ENCODE assay signal across 1 cellular context in the genomic region with DNA sequence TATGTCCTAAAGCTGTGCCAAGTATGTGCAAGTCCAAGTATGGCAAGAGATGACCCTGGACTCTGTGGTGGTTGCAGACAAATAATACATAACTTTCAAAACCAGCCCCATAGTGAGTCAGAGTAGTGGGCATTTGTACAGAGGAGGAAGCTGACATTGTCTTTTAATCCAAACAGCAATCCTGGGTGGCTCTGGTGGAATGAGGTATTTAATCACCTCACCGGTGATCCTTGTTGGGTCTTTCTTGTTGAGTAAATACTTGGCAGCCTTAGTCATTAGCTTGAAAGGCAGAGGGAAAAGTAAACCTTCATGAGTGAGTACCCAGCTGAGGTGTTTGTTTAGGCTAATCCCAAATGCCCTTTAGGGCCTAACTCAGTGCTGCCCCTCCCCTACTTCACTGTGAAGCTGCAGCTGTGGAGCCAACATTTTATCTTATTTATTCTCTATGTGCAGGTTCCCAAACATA.
A peak's percentile ranks its signal among the peaks of the same experiment; 100 is the strongest.
TF ChIP-seq lines count a peak whose summit lies in the region.

No MANE protein-coding gene starts in this region.

TF ChIP-seq in HEK293, 187 proteins besides CTCF, POLR2A, EP300 and RAD21 (continued from another document and continues in another):
- TF ChIP-seq, protein P1, sequence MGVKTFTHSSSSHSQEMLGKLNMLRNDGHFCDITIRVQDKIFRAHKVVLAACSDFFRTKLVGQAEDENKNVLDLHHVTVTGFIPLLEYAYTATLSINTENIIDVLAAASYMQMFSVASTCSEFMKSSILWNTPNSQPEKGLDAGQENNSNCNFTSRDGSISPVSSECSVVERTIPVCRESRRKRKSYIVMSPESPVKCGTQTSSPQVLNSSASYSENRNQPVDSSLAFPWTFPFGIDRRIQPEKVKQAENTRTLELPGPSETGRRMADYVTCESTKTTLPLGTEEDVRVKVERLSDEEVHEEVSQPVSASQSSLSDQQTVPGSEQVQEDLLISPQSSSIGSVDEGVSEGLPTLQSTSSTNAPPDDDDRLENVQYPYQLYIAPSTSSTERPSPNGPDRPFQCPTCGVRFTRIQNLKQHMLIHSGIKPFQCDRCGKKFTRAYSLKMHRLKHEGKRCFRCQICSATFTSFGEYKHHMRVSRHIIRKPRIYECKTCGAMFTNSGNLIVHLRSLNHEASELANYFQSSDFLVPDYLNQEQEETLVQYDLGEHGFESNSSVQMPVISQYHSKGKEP (tag by site-specific recombination; IDR thresholded peaks at IDR 0.05) = peak; percentile 84; the same call in 1 of the 2 replicates
- TF ChIP-seq, protein P2, sequence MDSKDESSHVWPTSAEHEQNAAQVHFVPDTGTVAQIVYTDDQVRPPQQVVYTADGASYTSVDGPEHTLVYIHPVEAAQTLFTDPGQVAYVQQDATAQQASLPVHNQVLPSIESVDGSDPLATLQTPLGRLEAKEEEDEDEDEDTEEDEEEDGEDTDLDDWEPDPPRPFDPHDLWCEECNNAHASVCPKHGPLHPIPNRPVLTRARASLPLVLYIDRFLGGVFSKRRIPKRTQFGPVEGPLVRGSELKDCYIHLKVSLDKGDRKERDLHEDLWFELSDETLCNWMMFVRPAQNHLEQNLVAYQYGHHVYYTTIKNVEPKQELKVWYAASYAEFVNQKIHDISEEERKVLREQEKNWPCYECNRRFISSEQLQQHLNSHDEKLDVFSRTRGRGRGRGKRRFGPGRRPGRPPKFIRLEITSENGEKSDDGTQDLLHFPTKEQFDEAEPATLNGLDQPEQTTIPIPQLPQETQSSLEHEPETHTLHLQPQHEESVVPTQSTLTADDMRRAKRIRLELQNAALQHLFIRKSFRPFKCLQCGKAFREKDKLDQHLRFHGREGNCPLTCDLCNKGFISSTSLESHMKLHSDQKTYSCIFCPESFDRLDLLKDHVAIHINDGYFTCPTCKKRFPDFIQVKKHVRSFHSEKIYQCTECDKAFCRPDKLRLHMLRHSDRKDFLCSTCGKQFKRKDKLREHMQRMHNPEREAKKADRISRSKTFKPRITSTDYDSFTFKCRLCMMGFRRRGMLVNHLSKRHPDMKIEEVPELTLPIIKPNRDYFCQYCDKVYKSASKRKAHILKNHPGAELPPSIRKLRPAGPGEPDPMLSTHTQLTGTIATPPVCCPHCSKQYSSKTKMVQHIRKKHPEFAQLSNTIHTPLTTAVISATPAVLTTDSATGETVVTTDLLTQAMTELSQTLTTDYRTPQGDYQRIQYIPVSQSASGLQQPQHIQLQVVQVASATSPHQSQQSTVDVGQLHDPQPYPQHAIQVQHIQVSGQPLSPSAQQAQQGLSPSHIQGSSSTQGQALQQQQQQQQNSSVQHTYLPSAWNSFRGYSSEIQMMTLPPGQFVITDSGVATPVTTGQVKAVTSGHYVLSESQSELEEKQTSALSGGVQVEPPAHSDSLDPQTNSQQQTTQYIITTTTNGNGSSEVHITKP (tag by site-specific recombination; IDR thresholded peaks at IDR 0.05) = peak; percentile 68
- no peak; the same call in 1 of the 2 replicates for TF ChIP-seq ZBTB20 (tag by site-specific recombination; IDR thresholded peaks at IDR 0.05)
- TF ChIP-seq HOXA7 (CRISPR knock-in tag; IDR thresholded peaks at IDR 0.05; ENCODE audit: borderline replicate concordance) = no peak
- peak; percentile 70; the same call in 1 of the 2 replicates for TF ChIP-seq ZBTB1 (tag by site-specific recombination; IDR thresholded peaks at IDR 0.05)
- no peak for TF ChIP-seq ZNF791 (tag by site-specific recombination; IDR thresholded peaks at IDR 0.05)
- peak; percentile 69 for TF ChIP-seq ZXDB (tag by site-specific recombination; IDR thresholded peaks at IDR 0.05)
- peak; percentile 63; the same call in 1 of the 2 replicates for TF ChIP-seq ZNF394 (tag by site-specific recombination; IDR thresholded peaks at IDR 0.05; ENCODE audit: borderline replicate concordance)
- TF ChIP-seq ZNF658 (tag by site-specific recombination; IDR thresholded peaks at IDR 0.05) = no peak
- TF ChIP-seq ZNF624 (tag by site-specific recombination; IDR thresholded peaks at IDR 0.05) = no peak
- TF ChIP-seq, protein P3, sequence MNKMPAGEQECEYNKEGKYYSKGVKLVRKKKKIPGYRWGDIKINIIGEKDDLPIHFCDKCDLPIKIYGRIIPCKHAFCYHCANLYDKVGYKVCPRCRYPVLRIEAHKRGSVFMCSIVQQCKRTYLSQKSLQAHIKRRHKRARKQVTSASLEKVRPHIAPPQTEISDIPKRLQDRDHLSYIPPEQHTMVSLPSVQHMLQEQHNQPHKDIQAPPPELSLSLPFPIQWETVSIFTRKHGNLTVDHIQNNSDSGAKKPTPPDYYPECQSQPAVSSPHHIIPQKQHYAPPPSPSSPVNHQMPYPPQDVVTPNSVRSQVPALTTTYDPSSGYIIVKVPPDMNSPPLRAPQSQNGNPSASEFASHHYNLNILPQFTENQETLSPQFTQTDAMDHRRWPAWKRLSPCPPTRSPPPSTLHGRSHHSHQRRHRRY (tag by site-specific recombination; IDR thresholded peaks at IDR 0.05) = no peak
- peak; percentile 68 for TF ChIP-seq ZNF600 (tag by site-specific recombination; IDR thresholded peaks at IDR 0.05)
- no peak for TF ChIP-seq ZNF621 (tag by site-specific recombination; IDR thresholded peaks at IDR 0.05)
- no peak for TF ChIP-seq ZNF544 (tag by site-specific recombination; IDR thresholded peaks at IDR 0.05)
- TF ChIP-seq BCL11B (tag by site-specific recombination; IDR thresholded peaks at IDR 0.05; ENCODE audit: low read depth) = no peak
- TF ChIP-seq GLIS2 (tag by site-specific recombination; IDR thresholded peaks at IDR 0.05) = no peak; the same call in 1 of the 2 replicates
- peak; percentile 94 for TF ChIP-seq WT1 (tag by site-specific recombination; IDR thresholded peaks at IDR 0.05)
- TF ChIP-seq ZNF354C (tag by site-specific recombination; IDR thresholded peaks at IDR 0.05; ENCODE audit: borderline replicate concordance, low read depth) = no peak
- no peak for TF ChIP-seq ZNF510 (tag by site-specific recombination; IDR thresholded peaks at IDR 0.05; ENCODE audit: insufficient replicate concordance)
- TF ChIP-seq KLF1 (tag by site-specific recombination; IDR thresholded peaks at IDR 0.05) = peak; percentile 67
- TF ChIP-seq, protein P4, sequence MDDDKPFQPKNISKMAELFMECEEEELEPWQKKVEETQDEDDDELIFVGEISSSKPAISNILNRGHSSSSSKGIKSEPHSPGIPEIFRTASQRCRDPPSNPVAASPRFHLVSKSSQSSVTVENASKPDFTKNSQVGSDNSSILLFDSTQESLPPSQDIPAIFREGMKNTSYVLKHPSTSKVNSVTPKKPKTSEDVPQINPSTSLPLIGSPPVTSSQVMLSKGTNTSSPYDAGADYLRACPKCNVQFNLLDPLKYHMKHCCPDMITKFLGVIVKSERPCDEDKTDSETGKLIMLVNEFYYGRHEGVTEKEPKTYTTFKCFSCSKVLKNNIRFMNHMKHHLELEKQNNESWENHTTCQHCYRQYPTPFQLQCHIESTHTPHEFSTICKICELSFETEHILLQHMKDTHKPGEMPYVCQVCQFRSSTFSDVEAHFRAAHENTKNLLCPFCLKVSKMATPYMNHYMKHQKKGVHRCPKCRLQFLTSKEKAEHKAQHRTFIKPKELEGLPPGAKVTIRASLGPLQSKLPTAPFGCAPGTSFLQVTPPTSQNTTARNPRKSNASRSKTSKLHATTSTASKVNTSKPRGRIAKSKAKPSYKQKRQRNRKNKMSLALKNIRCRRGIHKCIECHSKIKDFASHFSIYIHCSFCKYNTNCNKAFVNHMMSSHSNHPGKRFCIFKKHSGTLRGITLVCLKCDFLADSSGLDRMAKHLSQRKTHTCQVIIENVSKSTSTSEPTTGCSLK (tag by site-specific recombination; IDR thresholded peaks at IDR 0.05) = no peak
- TF ChIP-seq, protein P5, sequence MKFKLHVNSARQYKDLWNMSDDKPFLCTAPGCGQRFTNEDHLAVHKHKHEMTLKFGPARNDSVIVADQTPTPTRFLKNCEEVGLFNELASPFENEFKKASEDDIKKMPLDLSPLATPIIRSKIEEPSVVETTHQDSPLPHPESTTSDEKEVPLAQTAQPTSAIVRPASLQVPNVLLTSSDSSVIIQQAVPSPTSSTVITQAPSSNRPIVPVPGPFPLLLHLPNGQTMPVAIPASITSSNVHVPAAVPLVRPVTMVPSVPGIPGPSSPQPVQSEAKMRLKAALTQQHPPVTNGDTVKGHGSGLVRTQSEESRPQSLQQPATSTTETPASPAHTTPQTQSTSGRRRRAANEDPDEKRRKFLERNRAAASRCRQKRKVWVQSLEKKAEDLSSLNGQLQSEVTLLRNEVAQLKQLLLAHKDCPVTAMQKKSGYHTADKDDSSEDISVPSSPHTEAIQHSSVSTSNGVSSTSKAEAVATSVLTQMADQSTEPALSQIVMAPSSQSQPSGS (tag by site-specific recombination; IDR thresholded peaks at IDR 0.05; ENCODE audit: low read depth) = peak; percentile 47; the same call in 1 of the 2 replicates
- TF ChIP-seq ZIC2 (tag by site-specific recombination; IDR thresholded peaks at IDR 0.05) = peak; percentile 88
- no peak for TF ChIP-seq PRDM1 (tag by site-specific recombination; IDR thresholded peaks at IDR 0.05)
- TF ChIP-seq YY2 (tag by site-specific recombination; IDR thresholded peaks at IDR 0.05) = no peak
- TF ChIP-seq ZFP37 (tag by site-specific recombination; IDR thresholded peaks at IDR 0.05) = no peak
- TF ChIP-seq KLF9 (tag by site-specific recombination; IDR thresholded peaks at IDR 0.05; ENCODE audit: low read depth) = peak; percentile 58; the same call in 1 of the 2 replicates
- no peak for TF ChIP-seq ZNF302 (tag by site-specific recombination; IDR thresholded peaks at IDR 0.05; ENCODE audit: low read depth)
- peak; percentile 46; the same call in 1 of the 2 replicates for TF ChIP-seq ZNF2 (tag by site-specific recombination; IDR thresholded peaks at IDR 0.05)
- TF ChIP-seq ZNF48 (tag by site-specific recombination; IDR thresholded peaks at IDR 0.05) = no peak
- TF ChIP-seq, protein P6, sequence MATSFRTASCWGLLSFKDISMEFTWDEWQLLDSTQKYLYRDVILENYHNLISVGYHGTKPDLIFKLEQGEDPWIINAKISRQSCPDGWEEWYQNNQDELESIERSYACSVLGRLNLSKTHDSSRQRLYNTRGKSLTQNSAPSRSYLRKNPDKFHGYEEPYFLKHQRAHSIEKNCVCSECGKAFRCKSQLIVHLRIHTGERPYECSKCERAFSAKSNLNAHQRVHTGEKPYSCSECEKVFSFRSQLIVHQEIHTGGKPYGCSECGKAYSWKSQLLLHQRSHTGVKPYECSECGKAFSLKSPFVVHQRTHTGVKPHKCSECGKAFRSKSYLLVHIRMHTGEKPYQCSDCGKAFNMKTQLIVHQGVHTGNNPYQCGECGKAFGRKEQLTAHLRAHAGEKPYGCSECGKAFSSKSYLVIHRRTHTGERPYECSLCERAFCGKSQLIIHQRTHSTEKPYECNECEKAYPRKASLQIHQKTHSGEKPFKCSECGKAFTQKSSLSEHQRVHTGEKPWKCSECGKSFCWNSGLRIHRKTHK (tag by site-specific recombination; IDR thresholded peaks at IDR 0.05) = no peak
- 0 out of 2 replicates have a peak, but pooled peaks have one; percentile 25 for TF ChIP-seq ZEB2 (tag by site-specific recombination; IDR thresholded peaks at IDR 0.05)
- no peak for TF ChIP-seq SCRT1 (tag by site-specific recombination; IDR thresholded peaks at IDR 0.05; ENCODE audit: borderline replicate concordance)
- no peak for TF ChIP-seq ZNF341 (tag by site-specific recombination; IDR thresholded peaks at IDR 0.05; ENCODE audit: low read depth)
- no peak for TF ChIP-seq HOXD13 (CRISPR knock-in tag; IDR thresholded peaks at IDR 0.05; ENCODE audit: borderline replicate concordance)
- TF ChIP-seq, protein P7, sequence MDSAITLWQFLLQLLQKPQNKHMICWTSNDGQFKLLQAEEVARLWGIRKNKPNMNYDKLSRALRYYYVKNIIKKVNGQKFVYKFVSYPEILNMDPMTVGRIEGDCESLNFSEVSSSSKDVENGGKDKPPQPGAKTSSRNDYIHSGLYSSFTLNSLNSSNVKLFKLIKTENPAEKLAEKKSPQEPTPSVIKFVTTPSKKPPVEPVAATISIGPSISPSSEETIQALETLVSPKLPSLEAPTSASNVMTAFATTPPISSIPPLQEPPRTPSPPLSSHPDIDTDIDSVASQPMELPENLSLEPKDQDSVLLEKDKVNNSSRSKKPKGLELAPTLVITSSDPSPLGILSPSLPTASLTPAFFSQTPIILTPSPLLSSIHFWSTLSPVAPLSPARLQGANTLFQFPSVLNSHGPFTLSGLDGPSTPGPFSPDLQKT (IDR thresholded peaks at IDR 0.05; ENCODE audit: borderline replicate concordance, low read depth, low read length) = no peak
- no peak for TF ChIP-seq ZNF16 (tag by site-specific recombination; IDR thresholded peaks at IDR 0.05; ENCODE audit: low read depth)
- peak; percentile 2; the same call in 1 of the 2 replicates for TF ChIP-seq ZNF549 (tag by site-specific recombination; IDR thresholded peaks at IDR 0.05)
- no peak for TF ChIP-seq ZNF292 (tag by site-specific recombination; IDR thresholded peaks at IDR 0.05; ENCODE audit: borderline replicate concordance, low read depth)
- no peak; the same call in 1 of the 2 replicates for TF ChIP-seq ZNF626 (tag by site-specific recombination; IDR thresholded peaks at IDR 0.05)
- peak; percentile 94 for TF ChIP-seq ZBTB17 (tag by site-specific recombination; IDR thresholded peaks at IDR 0.05)
- no peak for TF ChIP-seq ZNF202 (tag by site-specific recombination; IDR thresholded peaks at IDR 0.05; ENCODE audit: borderline replicate concordance)
- TF ChIP-seq, protein P8, sequence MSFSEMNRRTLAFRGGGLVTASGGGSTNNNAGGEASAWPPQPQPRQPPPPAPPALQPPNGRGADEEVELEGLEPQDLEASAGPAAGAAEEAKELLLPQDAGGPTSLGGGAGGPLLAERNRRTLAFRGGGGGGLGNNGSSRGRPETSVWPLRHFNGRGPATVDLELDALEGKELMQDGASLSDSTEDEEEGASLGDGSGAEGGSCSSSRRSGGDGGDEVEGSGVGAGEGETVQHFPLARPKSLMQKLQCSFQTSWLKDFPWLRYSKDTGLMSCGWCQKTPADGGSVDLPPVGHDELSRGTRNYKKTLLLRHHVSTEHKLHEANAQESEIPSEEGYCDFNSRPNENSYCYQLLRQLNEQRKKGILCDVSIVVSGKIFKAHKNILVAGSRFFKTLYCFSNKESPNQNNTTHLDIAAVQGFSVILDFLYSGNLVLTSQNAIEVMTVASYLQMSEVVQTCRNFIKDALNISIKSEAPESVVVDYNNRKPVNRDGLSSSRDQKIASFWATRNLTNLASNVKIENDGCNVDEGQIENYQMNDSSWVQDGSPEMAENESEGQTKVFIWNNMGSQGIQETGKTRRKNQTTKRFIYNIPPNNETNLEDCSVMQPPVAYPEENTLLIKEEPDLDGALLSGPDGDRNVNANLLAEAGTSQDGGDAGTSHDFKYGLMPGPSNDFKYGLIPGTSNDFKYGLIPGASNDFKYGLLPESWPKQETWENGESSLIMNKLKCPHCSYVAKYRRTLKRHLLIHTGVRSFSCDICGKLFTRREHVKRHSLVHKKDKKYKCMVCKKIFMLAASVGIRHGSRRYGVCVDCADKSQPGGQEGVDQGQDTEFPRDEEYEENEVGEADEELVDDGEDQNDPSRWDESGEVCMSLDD (tag by site-specific recombination; IDR thresholded peaks at IDR 0.05) = no peak
- no peak for TF ChIP-seq ZNF140 (tag by site-specific recombination; IDR thresholded peaks at IDR 0.05)
- no peak for TF ChIP-seq KLF16 (tag by site-specific recombination; IDR thresholded peaks at IDR 0.05)
- no peak for TF ChIP-seq SP3 (tag by site-specific recombination; IDR thresholded peaks at IDR 0.05)
- no peak for TF ChIP-seq ZNF426 (tag by site-specific recombination; IDR thresholded peaks at IDR 0.05)
- TF ChIP-seq ZNF404 (tag by site-specific recombination; IDR thresholded peaks at IDR 0.05) = no peak
- 0 out of 2 replicates have a peak, but pooled peaks have one; percentile 39 for TF ChIP-seq ZFP69B (tag by site-specific recombination; IDR thresholded peaks at IDR 0.05)
- TF ChIP-seq ZFP41 (tag by site-specific recombination; IDR thresholded peaks at IDR 0.05; ENCODE audit: borderline replicate concordance) = no peak
